Comparison of ENCODE assay signal across 26 cellular contexts in the genomic region with DNA sequence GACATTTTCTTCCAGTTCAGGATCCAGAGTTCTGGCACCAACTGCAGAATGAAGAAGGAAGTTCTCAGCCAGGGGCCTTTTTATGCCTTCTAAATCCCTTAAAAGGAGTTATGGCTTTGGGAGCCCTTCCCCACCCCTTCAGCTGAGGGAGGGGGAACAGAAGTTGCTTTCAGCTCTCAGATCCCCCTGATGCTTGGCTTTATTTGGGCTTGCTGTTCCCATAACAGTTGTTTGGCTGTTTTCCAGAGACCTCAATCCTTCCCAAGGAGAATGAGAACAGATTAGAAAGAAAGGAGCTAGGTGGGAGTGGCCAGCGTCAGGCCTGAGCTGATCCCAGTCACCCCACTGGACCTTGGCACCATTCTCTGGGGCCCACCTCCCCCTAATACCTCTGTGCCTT. TPM values are rescaled to one million over a fixed set of nuclear protein-coding genes. Genes with fewer than 3 reads are reported as not detected.
A peak's percentile ranks its signal among the peaks of the same experiment; 100 is the strongest.
DNase-seq lines count a peak whose midpoint lies in the region; ATAC-seq and TF ChIP-seq lines count a peak whose summit lies in the region.
"Had no signal": no experiment of that assay in that cellular context is flagged by ENCODE, and none has a peak within 500 bp of the region (broad histone marks: within the 10 kb centered on the region; RNA-seq: fewer than 3 reads in every experiment).

A gene (minus strand): TSS at position 54 of the 400 bp plus-strand sequence. CDS start 49 bp downstream, at position 5.

- H3K36me3 Mint-ChIP-seq in GM23338 (ENCODE audit: low read depth) = no peaks in the 10 kb centered on the region
- H3K36me3 Mint-ChIP-seq in brain = peaks cover 3% of the 10 kb centered on the region
- no peaks in the 10 kb centered on the region for H3K36me3 Mint-ChIP-seq in nephron (ENCODE audit: low read depth)
- H3K36me3 Mint-ChIP-seq: CD8-positive, alpha-beta T cell; naive thymus-derived CD4-positive, alpha-beta T cell had no signal

- H3K9me2 ChIP-seq in GM23338 (ENCODE audit: insufficient read depth) = no peaks in the 10 kb centered on the region

- H3K4me3 ChIP-seq in GM23338 = no peak within 1 kb of the TSS
- H3K4me3 ChIP-seq: dorsolateral prefrontal cortex, gastrocnemius medialis, ovary had no signal

- no peak for ATAC-seq in GM23338
- ATAC-seq in HG02973 (IDR thresholded peaks at IDR 0.05; ENCODE audit: unreplicated experiment) = no peak
- no peak for ATAC-seq in sciatic nerve
- ATAC-seq: CD8-positive, alpha-beta T cell; gastrocnemius medialis; naive thymus-derived CD4-positive, alpha-beta T cell had no signal

- no peak within 1 kb of the TSS for H3K4me2 ChIP-seq in GM23338

- TF ChIP-seq CTCF in GM23338 (conservative IDR thresholded peaks at IDR 0.05; ENCODE audit: low read depth in 2 of 2) (no peak), brain (conservative IDR thresholded peaks at IDR 0.05) (no peak), nephron (IDR thresholded peaks at IDR 0.05; ENCODE audit: unreplicated experiment in 3 of 3) (no peak)

- H3K4me1 ChIP-seq in GM23338 (ENCODE audit: insufficient read depth) = no peaks in the 10 kb centered on the region
- H3K4me1 ChIP-seq: gastrocnemius medialis had no signal

- H3K27ac ChIP-seq in GM23338 (ENCODE audit: low read depth) = no peak within 1 kb of the TSS
- H3K27ac ChIP-seq: dorsolateral prefrontal cortex, gastrocnemius medialis, ovary had no signal

- H3K27me3 ChIP-seq in GM23338 (ENCODE audit: insufficient read depth) = no peaks in the 10 kb centered on the region
- H3K27me3 ChIP-seq: gastrocnemius medialis, ovary had no signal

- H2AFZ ChIP-seq in GM23338 = peak within 1 kb of the TSS; percentile 47; the same call in 1 of the 2 replicates

- H3K4me1 Mint-ChIP-seq in GM23338 = peaks cover 9% of the 10 kb centered on the region
- peaks cover 32% of the 10 kb centered on the region for H3K4me1 Mint-ChIP-seq in brain
- H3K4me1 Mint-ChIP-seq in nephron = peaks cover 18% of the 10 kb centered on the region
- H3K4me1 Mint-ChIP-seq: activated CD4-positive, alpha-beta T cell treated with anti-CD3 and anti-CD28 coated beads, Interleukin-2, amount 10 ng/mL, durations not matched to agents 7 days and 5 days had no signal

- H3K4me3 Mint-ChIP-seq in GM23338 = no peak within 1 kb of the TSS
- H3K4me3 Mint-ChIP-seq in brain = peak within 1 kb of the TSS; percentile 17 to 65 (median 53)
- no peak within 1 kb of the TSS for H3K4me3 Mint-ChIP-seq in nephron
- H3K4me3 Mint-ChIP-seq: activated CD4-positive, alpha-beta T cell treated with anti-CD3 and anti-CD28 coated beads, Interleukin-2, amount 10 ng/mL, durations not matched to agents 7 days and 5 days; CD8-positive, alpha-beta T cell; naive thymus-derived CD4-positive, alpha-beta T cell; T-helper 1 cell treated with Interleukin-12 subunit alpha and Interleukin-12 subunit beta and Interleukin-4 antibody, amounts not matched to agents 30 μg/mL and 1 μg/mL, for 36 hours had no signal

- no peaks in the 10 kb centered on the region for H4K20me1 ChIP-seq in GM23338 (replicated peaks; ENCODE audit: insufficient read depth)

- H3K36me3 ChIP-seq in GM23338 (ENCODE audit: insufficient read depth) = no peaks in the 10 kb centered on the region
- H3K36me3 ChIP-seq: gastrocnemius medialis, ovary had no signal

- no peaks in the 10 kb centered on the region for H3F3A ChIP-seq in GM23338 (replicated peaks; ENCODE audit: low read depth)

- H3K9me3 Mint-ChIP-seq in GM23338 = no peaks in the 10 kb centered on the region
- H3K9me3 Mint-ChIP-seq in brain = no peaks in the 10 kb centered on the region
- H3K9me3 Mint-ChIP-seq in nephron = no peaks in the 10 kb centered on the region
- H3K9me3 Mint-ChIP-seq: activated CD4-positive, alpha-beta T cell treated with anti-CD3 and anti-CD28 coated beads, Interleukin-2, amount 10 ng/mL, durations not matched to agents 7 days and 5 days; activated T-helper 2 cell treated with anti-CD3 and anti-CD28 coated beads, Interferon-gamma antibody, Interleukin-2, Interleukin-4, amounts not matched to agents 10 μg/mL and 5 μg/mL and 100 μg/mL, durations not matched to agents 14 hours and 24 hours and 36 hours; CD8-positive, alpha-beta T cell; T-helper 1 cell treated with Interleukin-12 subunit alpha and Interleukin-12 subunit beta and Interleukin-4 antibody, amounts not matched to agents 30 μg/mL and 1 μg/mL, for 36 hours had no signal

- H3K27ac Mint-ChIP-seq in GM23338 = no peak within 1 kb of the TSS
- H3K27ac Mint-ChIP-seq in brain = peak within 1 kb of the TSS in 4 of 5 experiments; percentile 1 to 79 (median 30)
- H3K27ac Mint-ChIP-seq in nephron = peak within 1 kb of the TSS in 2 of 3 experiments; percentile 33 to 54
- H3K27ac Mint-ChIP-seq: activated CD4-positive, alpha-beta T cell treated with anti-CD3 and anti-CD28 coated beads, Interleukin-2, amount 10 ng/mL, durations not matched to agents 7 days and 5 days; activated T-helper 2 cell treated with anti-CD3 and anti-CD28 coated beads, Interferon-gamma antibody, Interleukin-2, Interleukin-4, amounts not matched to agents 10 μg/mL and 5 μg/mL and 100 μg/mL, durations not matched to agents 14 hours and 24 hours and 36 hours; CD8-positive, alpha-beta T cell; naive thymus-derived CD4-positive, alpha-beta T cell; T-helper 1 cell treated with Interleukin-12 subunit alpha and Interleukin-12 subunit beta and Interleukin-4 antibody, amounts not matched to agents 30 μg/mL and 1 μg/mL, for 36 hours had no signal

- no peaks in the 10 kb centered on the region for H3K79me2 ChIP-seq in GM23338 (replicated peaks; ENCODE audit: insufficient read depth)

- no peak for DNase-seq in GM23338 (ENCODE audit: low spot score)
- DNase-seq in NCI-H446 treated with DMSO at 0.1 percent for 48 hours (lab: John Stamatoyannopoulos, UW) = peak; percentile 24
- DNase-seq in RKO (ENCODE audit: low spot score) = no peak
- DNase-seq in sciatic nerve (ENCODE audit: low spot score) = no peak
- DNase-seq: activated CD4-positive, alpha-beta T cell treated with anti-CD3 and anti-CD28 coated beads, Interleukin-2, amount 10 ng/mL, durations not matched to agents 7 days and 5 days; CD8-positive, alpha-beta T cell; DMS79; dorsolateral prefrontal cortex; gastrocnemius medialis; KG1; kidney; naive thymus-derived CD4-positive, alpha-beta T cell; NCI-H2081; NCI-H526 treated with DMSO at 0.1 percent for 48 hours; ovary; SHP77; stimulated activated CD4-positive, alpha-beta T cell treated with anti-CD3 and anti-CD28 coated beads, Interleukin-1b, Interleukin-23, amount 100 ng/mL, for 48 hours; stimulated activated naive CD4-positive, alpha-beta T cell had no signal

- peaks cover 3% of the 10 kb centered on the region for H3K27me3 Mint-ChIP-seq in GM23338 (ENCODE audit: insufficient read depth, low read depth, poor library complexity)
- H3K27me3 Mint-ChIP-seq in brain = no peaks in the 10 kb centered on the region
- H3K27me3 Mint-ChIP-seq in nephron (ENCODE audit: low read depth) = peaks cover 4% of the 10 kb centered on the region
- H3K27me3 Mint-ChIP-seq: activated CD4-positive, alpha-beta T cell treated with anti-CD3 and anti-CD28 coated beads, Interleukin-2, amount 10 ng/mL, durations not matched to agents 7 days and 5 days had no signal

- intact Hi-C loops in sciatic nerve (cut with DNase I) = no loop called here

TF ChIP-seq in GM23338, 12 proteins besides CTCF, POLR2A, EP300 and RAD21 (continues in another document):
- TF ChIP-seq EZH2 (IDR thresholded peaks at IDR 0.05; ENCODE audit: low read depth, unreplicated experiment) (no peak), ZNF114 (CRISPR knock-in tag; IDR thresholded peaks at IDR 0.05) (no peak), NANOG (IDR thresholded peaks at IDR 0.05; ENCODE audit: borderline replicate concordance) (no peak), JUNB (IDR thresholded peaks at IDR 0.05; ENCODE audit: unreplicated experiment) (no peak), POLR2AphosphoS5 (IDR thresholded peaks at IDR 0.05; ENCODE audit: low read depth) (no peak)
- TF ChIP-seq, protein P1, sequence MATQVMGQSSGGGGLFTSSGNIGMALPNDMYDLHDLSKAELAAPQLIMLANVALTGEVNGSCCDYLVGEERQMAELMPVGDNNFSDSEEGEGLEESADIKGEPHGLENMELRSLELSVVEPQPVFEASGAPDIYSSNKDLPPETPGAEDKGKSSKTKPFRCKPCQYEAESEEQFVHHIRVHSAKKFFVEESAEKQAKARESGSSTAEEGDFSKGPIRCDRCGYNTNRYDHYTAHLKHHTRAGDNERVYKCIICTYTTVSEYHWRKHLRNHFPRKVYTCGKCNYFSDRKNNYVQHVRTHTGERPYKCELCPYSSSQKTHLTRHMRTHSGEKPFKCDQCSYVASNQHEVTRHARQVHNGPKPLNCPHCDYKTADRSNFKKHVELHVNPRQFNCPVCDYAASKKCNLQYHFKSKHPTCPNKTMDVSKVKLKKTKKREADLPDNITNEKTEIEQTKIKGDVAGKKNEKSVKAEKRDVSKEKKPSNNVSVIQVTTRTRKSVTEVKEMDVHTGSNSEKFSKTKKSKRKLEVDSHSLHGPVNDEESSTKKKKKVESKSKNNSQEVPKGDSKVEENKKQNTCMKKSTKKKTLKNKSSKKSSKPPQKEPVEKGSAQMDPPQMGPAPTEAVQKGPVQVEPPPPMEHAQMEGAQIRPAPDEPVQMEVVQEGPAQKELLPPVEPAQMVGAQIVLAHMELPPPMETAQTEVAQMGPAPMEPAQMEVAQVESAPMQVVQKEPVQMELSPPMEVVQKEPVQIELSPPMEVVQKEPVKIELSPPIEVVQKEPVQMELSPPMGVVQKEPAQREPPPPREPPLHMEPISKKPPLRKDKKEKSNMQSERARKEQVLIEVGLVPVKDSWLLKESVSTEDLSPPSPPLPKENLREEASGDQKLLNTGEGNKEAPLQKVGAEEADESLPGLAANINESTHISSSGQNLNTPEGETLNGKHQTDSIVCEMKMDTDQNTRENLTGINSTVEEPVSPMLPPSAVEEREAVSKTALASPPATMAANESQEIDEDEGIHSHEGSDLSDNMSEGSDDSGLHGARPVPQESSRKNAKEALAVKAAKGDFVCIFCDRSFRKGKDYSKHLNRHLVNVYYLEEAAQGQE (IDR thresholded peaks at IDR 0.05; ENCODE audit: unreplicated experiment) = no peak

RNA-seq across cellular contexts. Expression of the gene that starts here (rescaled TPM):
- total RNA-seq in GM23338 (2014; rRNA removed; shearing (Covaris generic)) = not detected in 2 replicates
- polyA plus RNA-seq in GM23338 (2016; fragmentation: Nextera tagmentation; extraction: Ambion mirVana) (not detected in 2 replicates), brain (ENCODE audit: insufficient read depth, low read depth, low replicate concordance) (0.15 TPM)
- not detected for total RNA-seq in sciatic nerve
- total RNA-seq: activated CD4-positive, alpha-beta T cell treated with anti-CD3 and anti-CD28 coated beads, Interleukin-2, amount 10 ng/mL, durations not matched to agents 7 days and 5 days; activated T-helper 2 cell treated with anti-CD3 and anti-CD28 coated beads, Interferon-gamma antibody, Interleukin-2, Interleukin-4, amounts not matched to agents 10 μg/mL and 5 μg/mL and 100 μg/mL, durations not matched to agents 14 hours and 24 hours and 36 hours; CD8-positive, alpha-beta T cell; gastrocnemius medialis; H1; kidney; lung microvascular endothelial cell; naive thymus-derived CD4-positive, alpha-beta T cell; OCI-LY7 had no signal
- polyA plus RNA-seq: H1; naive thymus-derived CD4-positive, alpha-beta T cell had no signal

Comparison
In these comparisons a context has a peak if more than half of its experiments do, and no peak if none do; other contexts are left out.
1. H3K4me3 Mint-ChIP-seq: peak in brain (5 of 5); none in GM23338 (single experiment) and nephron (0 of 3).